ENCODE assay signal across 13 cellular contexts in genomic region chr15:40456299-40456712, GRCh38. TPM values are rescaled to one million over a fixed set of nuclear protein-coding genes. Genes with fewer than 3 reads are reported as not detected.
DNase-seq lines count a peak whose midpoint lies in the region; ATAC-seq and TF ChIP-seq lines count a peak whose summit lies in the region.
"Had no signal": no experiment of that assay in that cellular context is flagged by ENCODE, and none has a peak within 500 bp of the region (broad histone marks: within the 10 kb centered on the region; RNA-seq: fewer than 3 reads in every experiment).

No MANE protein-coding gene starts in this region.

- H3K4me2 ChIP-seq in HCT116 (ENCODE audit: low read length): peak overlapping the region; percentile 87

- no peak for DNase-seq in CD4-positive, alpha-beta T cell
- DNase-seq in HCT116 (ENCODE audit: low read depth, low spot score): no peak
- DNase-seq in cerebellum (ENCODE audit: low spot score): peak; percentile 48
- no peak for DNase-seq in lower lobe of right lung
- DNase-seq in DMS153 (lab: John Stamatoyannopoulos, UW): no peak
- no peak for DNase-seq in SHP77 (lab: John Stamatoyannopoulos, UW)
- no peak for DNase-seq in NCI-H526 (lab: John Stamatoyannopoulos, UW)
- DNase-seq: activated CD4-positive, alpha-beta memory T cell treated with anti-CD3 and anti-CD28 coated beads, Interleukin-2, amount 10 ng/mL, durations not matched to agents 7 days and 5 days; BE2C; DMS79; NCI-H1436; NCI-H446 had no signal

- CTCF ChIA-PET in CD4-positive, alpha-beta T cell (lab: Charles Lee): no interaction called here
- CTCF ChIA-PET in HCT116 (lab: Charles Lee): interaction anchor here (0.6 kb wide), 1 partner anchor 117 kb away, joined by 3 read pairs; no protein-coding TSS in a partner anchor

- RAD21 ChIA-PET in HCT116 (lab: Charles Lee; ENCODE audit: low non-redundant PET in 1 of 2, low total read pairs in 2 of 2, uncharacterized antibody in 2 of 2, unreplicated experiment in 2 of 2): no interaction called here

- no peak for TF ChIP-seq RAD21 in HCT116 (IDR thresholded peaks at IDR 0.05; ENCODE audit: low read depth)

- H3K4me1 ChIP-seq in HCT116 (ENCODE audit: control insufficient read depth in 1 of 2, insufficient read depth in 2 of 2, low read length in 2 of 2) (peaks cover 29 to 48% of the 10 kb centered on the region in 2 experiments), lower lobe of right lung (peaks cover 53% of the 10 kb centered on the region)

- H3K9me3 ChIP-seq in CD4-positive, alpha-beta T cell (ENCODE audit: control insufficient read depth, low read length): no peaks in the 10 kb centered on the region
- H3K9me3 ChIP-seq in HCT116 (ENCODE audit: control insufficient read depth in 1 of 2, insufficient read depth in 1 of 2, low read depth in 1 of 2, low read length in 2 of 2) (no peaks in the 10 kb centered on the region), lower lobe of right lung (no peaks in the 10 kb centered on the region)
- H3K9me3 ChIP-seq: BE2C had no signal

- H3K4me3 ChIP-seq in HCT116 (replicated peaks in 1 of 2; ENCODE audit: low read depth in 1 of 2, low read length in 2 of 2): no peak overlapping the region
- no peak overlapping the region for H3K4me3 ChIP-seq in lower lobe of right lung

- H3K36me3 ChIP-seq in HCT116 (ENCODE audit: control insufficient read depth in 1 of 2, insufficient read depth in 2 of 2, low read length in 2 of 2) (peaks cover 0 to 2% of the 10 kb centered on the region in 2 experiments; a peak in 2 of 4 replicates), lower lobe of right lung (peaks cover 31% of the 10 kb centered on the region)

- H3K27ac ChIP-seq in CD4-positive, alpha-beta T cell (ENCODE audit: low read depth, low read length): no peak overlapping the region
- H3K27ac ChIP-seq in HCT116 (ENCODE audit: low read depth, low read length) (no peak overlapping the region), lower lobe of right lung (no peak overlapping the region)

- no peaks in the 10 kb centered on the region for H3K27me3 Mint-ChIP-seq in CD4-positive, alpha-beta T cell
- H3K27me3 Mint-ChIP-seq: activated CD4-positive, alpha-beta memory T cell treated with anti-CD3 and anti-CD28 coated beads, Interleukin-2, amount 10 ng/mL, durations not matched to agents 7 days and 5 days had no signal

- no peak overlapping the region for H3K4me3 Mint-ChIP-seq in CD4-positive, alpha-beta T cell
- H3K4me3 Mint-ChIP-seq: activated CD4-positive, alpha-beta memory T cell treated with anti-CD3 and anti-CD28 coated beads, Interleukin-2, amount 10 ng/mL, durations not matched to agents 7 days and 5 days had no signal

- H4K20me1 ChIP-seq in HCT116 (ENCODE audit: insufficient read depth): peaks cover 2% of the 10 kb centered on the region; the same call in 1 of the 2 replicates

- no peaks in the 10 kb centered on the region for H3K27me3 ChIP-seq in CD4-positive, alpha-beta T cell (ENCODE audit: control insufficient read depth, insufficient read depth, low read length)
- H3K27me3 ChIP-seq in HCT116 (ENCODE audit: insufficient read depth, low read length) (no peaks in the 10 kb centered on the region), lower lobe of right lung (ENCODE audit: low read depth) (no peaks in the 10 kb centered on the region)
- H3K27me3 ChIP-seq: BE2C had no signal

- no peaks in the 10 kb centered on the region for H3K9me2 ChIP-seq in HCT116 (ENCODE audit: insufficient read depth)

- H3K9me3 Mint-ChIP-seq in CD4-positive, alpha-beta T cell: no peaks in the 10 kb centered on the region
- H3K9me3 Mint-ChIP-seq: activated CD4-positive, alpha-beta memory T cell treated with anti-CD3 and anti-CD28 coated beads, Interleukin-2, amount 10 ng/mL, durations not matched to agents 7 days and 5 days had no signal

- no peak overlapping the region for H2AFZ ChIP-seq in HCT116 (ENCODE audit: low read depth, low read length, poor library complexity, severe bottlenecking)

- TF ChIP-seq CTCF in CD4-positive, alpha-beta T cell (IDR thresholded peaks at IDR 0.05): no peak
- TF ChIP-seq CTCF in HCT116 (IDR thresholded peaks at IDR 0.05 in 2 of 3, conservative IDR thresholded peaks at IDR 0.05 in 1 of 3; ENCODE audit: borderline replicate concordance in 1 of 3, insufficient read depth in 1 of 3, low read depth in 2 of 3, low read length in 2 of 3) (no peak), lower lobe of right lung (IDR thresholded peaks at IDR 0.05) (no peak)

- H3K27ac Mint-ChIP-seq in CD4-positive, alpha-beta T cell: peak overlapping the region; percentile 59
- H3K27ac Mint-ChIP-seq: activated CD4-positive, alpha-beta memory T cell treated with anti-CD3 and anti-CD28 coated beads, Interleukin-2, amount 10 ng/mL, durations not matched to agents 7 days and 5 days had no signal

- intact Hi-C loops in CD4-positive, alpha-beta T cell (cut with DNase I, micrococcal nuclease): no loop called here
- intact Hi-C loops in HCT116 (cut with micrococcal nuclease): no loop called here
- intact Hi-C loops in lower lobe of right lung (cut with DNase I): no loop called here

- peaks cover 7% of the 10 kb centered on the region for H3K36me3 Mint-ChIP-seq in CD4-positive, alpha-beta T cell (ENCODE audit: low read depth)

- TF ChIP-seq POLR2A in HCT116 (IDR thresholded peaks at IDR 0.05; ENCODE audit: borderline replicate concordance, extremely low read depth, insufficient read depth, insufficient read length): no peak

- POLR2A ChIA-PET in CD4-positive, alpha-beta T cell (lab: Charles Lee): interaction anchor here (9.1 kb wide), 1 partner anchor 14 kb away, joined by 106 read pairs; the partner anchor contains the start of gene BAHD1
- POLR2A ChIA-PET in HCT116 (lab: Charles Lee): no interaction called here

- peaks cover 74% of the 10 kb centered on the region for H3K79me2 ChIP-seq in HCT116 (ENCODE audit: insufficient read depth, low read length)

- ATAC-seq in CD4-positive, alpha-beta T cell (ENCODE audit: poor library complexity): no peak
- ATAC-seq in HCT116: no peak
- peak; percentile 27 to 63 for ATAC-seq in lower lobe of right lung
- no peak for ATAC-seq in HG03196 (IDR thresholded peaks at IDR 0.05; ENCODE audit: unreplicated experiment)

- no peak overlapping the region for H3K9ac ChIP-seq in HCT116 (ENCODE audit: low read length)

- BruUV-seq in HCT116 (replicated peaks; lab: Mats Ljungman, UMichigan): no TSS peak

- peaks cover 74% of the 10 kb centered on the region for H3K4me1 Mint-ChIP-seq in CD4-positive, alpha-beta T cell (ENCODE audit: low read depth)

TF ChIP-seq in HCT116, 20 proteins besides CTCF, POLR2A, EP300 and RAD21 (continues in another document):
- TF ChIP-seq REST (IDR thresholded peaks at IDR 0.05; ENCODE audit: low read depth) (no peak), CEBPB (IDR thresholded peaks at IDR 0.05; ENCODE audit: low read depth) (no peak), SIN3A (IDR thresholded peaks at IDR 0.05; ENCODE audit: low read depth) (no peak), SRF (IDR thresholded peaks at IDR 0.05; ENCODE audit: low read depth) (no peak), EZH2phosphoT487 (IDR thresholded peaks at IDR 0.05; ENCODE audit: borderline replicate concordance) (no peak), ZNF274 (IDR thresholded peaks at IDR 0.05; ENCODE audit: low read depth, low read length) (no peak), POLR2AphosphoS5 (IDR thresholded peaks at IDR 0.05; ENCODE audit: low read depth, low read length) (no peak), ELF1 (IDR thresholded peaks at IDR 0.05; ENCODE audit: borderline replicate concordance, low read depth) (no peak), EGR1 (IDR thresholded peaks at IDR 0.05; ENCODE audit: low read depth) (no peak), TCF7L2 (IDR thresholded peaks at IDR 0.05; ENCODE audit: borderline replicate concordance, extremely low read depth, insufficient read depth, insufficient read length) (no peak), MAX (IDR thresholded peaks at IDR 0.05) (no peak), YY1 (IDR thresholded peaks at IDR 0.05; ENCODE audit: extremely low read depth, insufficient replicate concordance, low read depth, low read length) (no peak), ZFX (IDR thresholded peaks at IDR 0.05) (no peak), JUND (IDR thresholded peaks at IDR 0.05) (no peak)

RNA-seq across cellular contexts. Expression of gene CHST14, which starts 14.5 kb away (rescaled TPM):
- total RNA-seq in CD4-positive, alpha-beta T cell: 1 to 10 TPM; 4.6 to 5.1 TPM
- total RNA-seq in HCT116 (2021; ENCODE audit: unreplicated experiment) (12.7 TPM), cerebellum (3.8 TPM), lower lobe of right lung (15.9 TPM)
- 10.2 and 10.8 TPM in 2 replicates for polyA plus RNA-seq in HCT116 (2012)

RNA-seq across cellular contexts. Expression of gene BAHD1, which starts 15.6 kb away (rescaled TPM):
- total RNA-seq in CD4-positive, alpha-beta T cell: 10 to 100 TPM; 20.3 to 21.5 TPM
- total RNA-seq in HCT116 (2021; ENCODE audit: unreplicated experiment) (25.0 TPM), cerebellum (6.3 TPM), lower lobe of right lung (23.9 TPM)
- 18.0 and 18.8 TPM in 2 replicates for polyA plus RNA-seq in HCT116 (2012)

RNA-seq across cellular contexts. Expression of gene IVD, which starts 50.7 kb away (rescaled TPM):
- 10 to 100 TPM; 30.7 to 31.9 TPM for total RNA-seq in CD4-positive, alpha-beta T cell
- total RNA-seq in HCT116 (2021; ENCODE audit: unreplicated experiment) (65.6 TPM), cerebellum (37.3 TPM), lower lobe of right lung (93.5 TPM)
- 45.5 and 50.0 TPM in 2 replicates for polyA plus RNA-seq in HCT116 (2012)

Comparison
In these comparisons a context has a peak if more than half of its experiments do, and no peak if none do; other contexts are left out.
1. ATAC-seq: peak in lower lobe of right lung (2 of 2); none in CD4-positive, alpha-beta T cell (single experiment), HCT116 (single experiment) and HG03196 (single experiment).